32 cellular contexts compared by ENCODE assay signal in genomic region chr16:72464052-72464451, GRCh38.
"Had no signal": no experiment of that assay in that cellular context is flagged by ENCODE, and none has a peak within 500 bp of the region (broad histone marks: within the 10 kb centered on the region; RNA-seq: fewer than 3 reads in every experiment).

No MANE protein-coding gene starts in this region.

- H3K4me3 Mint-ChIP-seq: activated CD4-positive, alpha-beta memory T cell treated with anti-CD3 and anti-CD28 coated beads, Interleukin-2, amount 10 ng/mL, durations not matched to agents 7 days and 5 days; activated CD4-positive, alpha-beta T cell treated with anti-CD3 and anti-CD28 coated beads, Interleukin-2, amount 10 ng/mL, durations not matched to agents 7 days and 5 days; activated naive CD8-positive, alpha-beta T cell; activated T-cell treated with anti-CD3 and anti-CD28 coated beads, Interleukin-2, amount 50 U/mL, for 24 hours; activated T-cell treated with anti-CD3 and anti-CD28 coated beads, Interleukin-2, amount 50 U/mL, for 72 hours; central memory CD8-positive, alpha-beta T cell; dendritic cell treated with granulocyte-macrophage colony-stimulating factor and Interleukin-4, amounts not matched to agents 40 ng/mL and 50 ng/mL, for 4 days; WTC11 had no signal

- H3K4me3 ChIP-seq: coronary artery, dorsolateral prefrontal cortex, esophagus muscularis mucosa, gastroesophageal sphincter, heart right ventricle had no signal

- FAIRE-seq: astrocyte, bronchial epithelial cell had no signal

- H3K27ac ChIP-seq: brain microvascular endothelial cell, coronary artery, dorsolateral prefrontal cortex, esophagus muscularis mucosa, gastroesophageal sphincter, heart right ventricle, VCaP had no signal

- H3K9me3 ChIP-seq: esophagus muscularis mucosa, gastroesophageal sphincter, heart right ventricle had no signal

- H3K4me1 ChIP-seq: esophagus muscularis mucosa, gastroesophageal sphincter, heart right ventricle had no signal

- H3K36me3 Mint-ChIP-seq: WTC11 had no signal

- H3K36me3 ChIP-seq: brain microvascular endothelial cell, esophagus muscularis mucosa, gastroesophageal sphincter, heart right ventricle had no signal

- H3K27me3 ChIP-seq: brain microvascular endothelial cell, dorsolateral prefrontal cortex, esophagus muscularis mucosa, gastroesophageal sphincter, heart right ventricle had no signal

- H3K27ac Mint-ChIP-seq: activated CD4-positive, alpha-beta memory T cell treated with anti-CD3 and anti-CD28 coated beads, Interleukin-2, amount 10 ng/mL, durations not matched to agents 7 days and 5 days; activated CD4-positive, alpha-beta T cell treated with anti-CD3 and anti-CD28 coated beads, Interleukin-2, amount 10 ng/mL, durations not matched to agents 7 days and 5 days; activated naive CD8-positive, alpha-beta T cell; activated T-cell treated with anti-CD3 and anti-CD28 coated beads, Interleukin-2, amount 50 U/mL, for 24 hours; activated T-cell treated with anti-CD3 and anti-CD28 coated beads, Interleukin-2, amount 50 U/mL, for 72 hours; dendritic cell treated with granulocyte-macrophage colony-stimulating factor and Interleukin-4, amounts not matched to agents 40 ng/mL and 50 ng/mL, for 4 days; WTC11 had no signal

- H3K27me3 Mint-ChIP-seq: activated CD4-positive, alpha-beta memory T cell treated with anti-CD3 and anti-CD28 coated beads, Interleukin-2, amount 10 ng/mL, durations not matched to agents 7 days and 5 days; activated CD4-positive, alpha-beta T cell treated with anti-CD3 and anti-CD28 coated beads, Interleukin-2, amount 10 ng/mL, durations not matched to agents 7 days and 5 days; activated T-cell treated with anti-CD3 and anti-CD28 coated beads, Interleukin-2, amount 50 U/mL, for 24 hours; central memory CD8-positive, alpha-beta T cell; dendritic cell treated with granulocyte-macrophage colony-stimulating factor and Interleukin-4, amounts not matched to agents 40 ng/mL and 50 ng/mL, for 4 days had no signal

- ATAC-seq: activated T-cell treated with anti-CD3 and anti-CD28 coated beads, Interleukin-2, amount 50 U/mL, for 72 hours; gastroesophageal sphincter; heart right ventricle; WTC11 had no signal

- H3K4me1 Mint-ChIP-seq: central memory CD8-positive, alpha-beta T cell; WTC11 had no signal

- H3K9me3 Mint-ChIP-seq: activated CD4-positive, alpha-beta memory T cell treated with anti-CD3 and anti-CD28 coated beads, Interleukin-2, amount 10 ng/mL, durations not matched to agents 7 days and 5 days; activated T-cell treated with anti-CD3 and anti-CD28 coated beads, Interleukin-2, amount 50 U/mL, for 24 hours; activated T-cell treated with anti-CD3 and anti-CD28 coated beads, Interleukin-2, amount 50 U/mL, for 72 hours; central memory CD8-positive, alpha-beta T cell; WTC11 had no signal

- DNase-seq: activated CD4-positive, alpha-beta memory T cell treated with anti-CD3 and anti-CD28 coated beads, Interleukin-2, amount 10 ng/mL, durations not matched to agents 7 days and 5 days; activated CD4-positive, alpha-beta T cell treated with anti-CD3 and anti-CD28 coated beads for 1 hour; activated CD4-positive, alpha-beta T cell treated with anti-CD3 and anti-CD28 coated beads for 4 hours; activated CD4-positive, alpha-beta T cell treated with anti-CD3 and anti-CD28 coated beads, Interleukin-2, amount 10 ng/mL, durations not matched to agents 7 days and 5 days; activated CD4-positive, alpha-beta T cell treated with anti-CD3 and anti-CD28 coated beads, Interleukin-2, amount 50 U/mL, for 4 hours; activated CD8-positive, alpha-beta memory T cell treated with anti-CD3 and anti-CD28 coated beads, Interleukin-2, amount 50 U/mL, for 48 hours; activated effector memory CD4-positive, alpha-beta T cell treated with Interleukin-2 at 50 U/mL for 16 hours; activated gamma-delta T cell treated with Interleukin-2 at 50 U/mL for 16 hours; activated naive CD4-positive, alpha-beta T cell treated with anti-CD3 and anti-CD28 coated beads, Interleukin-2, amount 50 U/mL, for 16 hours; activated naive CD4-positive, alpha-beta T cell treated with Interleukin-2 at 50 U/mL for 16 hours; activated T-cell treated with anti-CD3 and anti-CD28 coated beads for 4 hours; activated T-cell treated with anti-CD3 and anti-CD28 coated beads, Interleukin-2, amount 50 U/mL, for 24 hours; activated T-cell treated with anti-CD3 and anti-CD28 coated beads, Interleukin-2, amount 50 U/mL, for 72 hours; amniotic stem cell; anterior cingulate cortex; brain microvascular endothelial cell; dorsolateral prefrontal cortex; effector memory CD4-positive, alpha-beta T cell; erythroblast; foreskin melanocyte; heart right ventricle; T-helper 2 cell had no signal
